Comparison of ENCODE assay signal across 25 cellular contexts in the genomic region with DNA sequence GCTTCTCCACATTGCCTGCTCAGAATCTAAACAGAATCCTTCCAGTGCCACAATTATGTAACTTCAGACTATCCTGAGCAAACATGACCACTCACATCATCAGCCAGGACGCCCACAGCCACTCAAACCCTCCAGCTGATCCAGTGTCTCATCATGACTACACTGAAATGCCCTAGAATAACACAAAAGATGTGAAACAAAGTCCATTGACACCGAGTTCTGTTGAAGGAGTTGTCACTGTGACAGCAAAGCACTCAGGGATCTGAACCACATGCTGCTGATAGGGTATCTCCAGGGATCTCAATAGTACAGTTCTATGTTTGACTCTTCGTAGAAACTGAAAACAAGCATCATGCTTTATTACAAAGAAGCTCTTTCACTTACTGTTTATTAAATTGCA.
A peak's percentile ranks its signal among the peaks of the same experiment; 100 is the strongest.
DNase-seq lines count a peak whose midpoint lies in the region; ATAC-seq and TF ChIP-seq lines count a peak whose summit lies in the region.
"Had no signal": no experiment of that assay in that cellular context is flagged by ENCODE, and none has a peak within 500 bp of the region (broad histone marks: within the 10 kb centered on the region; RNA-seq: fewer than 3 reads in every experiment).

No MANE protein-coding gene starts in this region.

- no peak overlapping the region for H3K27ac ChIP-seq in osteoblast (ENCODE audit: low read depth, low read length)
- H3K27ac ChIP-seq: cardiac muscle cell, gastroesophageal sphincter, prostate gland, spleen, stomach had no signal

- H3K27ac Mint-ChIP-seq in natural killer cell treated with Interleukin-12 subunit alpha and Interleukin-12 subunit beta and Interleukin-15 and Interleukin-18, amount 100 ng/mL, for 72 hours = no peak overlapping the region
- H3K27ac Mint-ChIP-seq: B cell, IgD-negative memory B cell, nephron had no signal

- no peaks in the 10 kb centered on the region for H3K4me1 Mint-ChIP-seq in natural killer cell treated with Interleukin-12 subunit alpha and Interleukin-12 subunit beta and Interleukin-15 and Interleukin-18, amount 100 ng/mL, for 72 hours (ENCODE audit: low read depth in 2 of 2)
- H3K4me1 Mint-ChIP-seq: B cell, IgD-negative memory B cell, nephron had no signal

- H3K4me1 ChIP-seq in osteoblast (ENCODE audit: insufficient read depth, low read length) = peaks cover 6% of the 10 kb centered on the region
- H3K4me1 ChIP-seq: Caco-2, gastroesophageal sphincter, HAP-1, prostate gland, spleen, stomach had no signal

- TF ChIP-seq CTCF in GM12865 (IDR thresholded peaks at IDR 0.05; ENCODE audit: insufficient read depth, low read depth, low read length, missing control alignments) = no peak
- no peak for TF ChIP-seq CTCF in osteoblast (IDR thresholded peaks at IDR 0.05; ENCODE audit: extremely low read depth, low read depth, low read length)

- no peaks in the 10 kb centered on the region for H4K20me1 ChIP-seq in osteoblast (ENCODE audit: insufficient read depth, low read length)

- no peaks in the 10 kb centered on the region for H3K9me3 Mint-ChIP-seq in natural killer cell treated with Interleukin-12 subunit alpha and Interleukin-12 subunit beta and Interleukin-15 and Interleukin-18, amount 100 ng/mL, for 72 hours
- H3K9me3 Mint-ChIP-seq: IgD-negative memory B cell, nephron had no signal

- H3K36me3 ChIP-seq in osteoblast (ENCODE audit: insufficient read depth, low read length) = no peaks in the 10 kb centered on the region
- H3K36me3 ChIP-seq: cardiac muscle cell, gastroesophageal sphincter, HAP-1, MG63, prostate gland, spleen, stomach had no signal

- H3K27me3 Mint-ChIP-seq in natural killer cell treated with Interleukin-12 subunit alpha and Interleukin-12 subunit beta and Interleukin-15 and Interleukin-18, amount 100 ng/mL, for 72 hours = peaks cover 7 to 14% of the 10 kb centered on the region in 2 donors

- H3K4me3 Mint-ChIP-seq in natural killer cell treated with Interleukin-12 subunit alpha and Interleukin-12 subunit beta and Interleukin-15 and Interleukin-18, amount 100 ng/mL, for 72 hours = no peak overlapping the region
- H3K4me3 Mint-ChIP-seq: B cell, nephron had no signal

- H3K9me3 ChIP-seq in osteoblast (ENCODE audit: low read depth, low read length) = no peaks in the 10 kb centered on the region
- H3K9me3 ChIP-seq: Caco-2, gastroesophageal sphincter, HAP-1, MG63, prostate gland, spleen, stomach had no signal

- no peak overlapping the region for H3K4me3 ChIP-seq in GM12865 (ENCODE audit: low read depth, low read length)
- no peak overlapping the region for H3K4me3 ChIP-seq in osteoblast (ENCODE audit: insufficient read depth, low read length)
- H3K4me3 ChIP-seq: cardiac muscle cell, gastroesophageal sphincter, HAP-1, MG63, prostate gland, spleen, stomach had no signal

- ATAC-seq in HG03108 (IDR thresholded peaks at IDR 0.05; ENCODE audit: unreplicated experiment) = no peak
- ATAC-seq in natural killer cell treated with Interleukin-12 subunit alpha and Interleukin-12 subunit beta and Interleukin-15 and Interleukin-18, amount 100 ng/mL, for 72 hours = no peak
- ATAC-seq: gastroesophageal sphincter had no signal

- DNase-seq in GM12865 (ENCODE audit: low read depth) (peak; percentile 25), HT1080 (ENCODE audit: low read depth) (peak; percentile 35), ecto neural progenitor cell (ENCODE audit: low spot score) (peak; percentile 6), osteoblast (ENCODE audit: insufficient read length, low spot score, missing footprints) (peak; percentile 86), NCI-H2107 (lab: John Stamatoyannopoulos, UW) (no peak)
- DNase-seq in natural killer cell treated with Interleukin-12 subunit alpha and Interleukin-12 subunit beta and Interleukin-15 and Interleukin-18, amount 100 ng/mL, for 72 hours (ENCODE audit: low spot score) = no peak
- DNase-seq: activated CD4-positive, alpha-beta T cell treated with anti-CD3 and anti-CD28 coated beads, Interleukin-2, amount 50 U/mL, for 4 hours; activated gamma-delta T cell; Caco-2; MG63; midbrain; NCI-H146; NCI-H226; NCI-H82; spleen; stimulated activated CD4-positive, alpha-beta T cell treated with anti-CD3 and anti-CD28 coated beads, Interleukin-4, amount 100 ng/mL, for 4 hours; stomach had no signal

- no peaks in the 10 kb centered on the region for H3K27me3 ChIP-seq in osteoblast (ENCODE audit: insufficient read depth, low read length)
- H3K27me3 ChIP-seq: cardiac muscle cell, MG63 had no signal

- H3K36me3 Mint-ChIP-seq in natural killer cell treated with Interleukin-12 subunit alpha and Interleukin-12 subunit beta and Interleukin-15 and Interleukin-18, amount 100 ng/mL, for 72 hours = no peaks in the 10 kb centered on the region
- H3K36me3 Mint-ChIP-seq: IgD-negative memory B cell had no signal

- H2AFZ ChIP-seq in osteoblast (ENCODE audit: low read length) = peak overlapping the region; percentile 36

- peak overlapping the region; percentile 39 for H3K4me2 ChIP-seq in osteoblast (ENCODE audit: insufficient read depth, low read length)

- H3K79me2 ChIP-seq in osteoblast (ENCODE audit: insufficient read depth, low read length) = no peaks in the 10 kb centered on the region

Comparison
In these comparisons a context has a peak if more than half of its experiments do, and no peak if none do; other contexts are left out.
1. DNase-seq: peak in GM12865 (single experiment), HT1080 (single experiment), ecto neural progenitor cell (single experiment) and osteoblast (single experiment); none in natural killer cell treated with Interleukin-12 subunit alpha and Interleukin-12 subunit beta and Interleukin-15 and Interleukin-18, amount 100 ng/mL, for 72 hours (single experiment) and NCI-H2107 (single experiment).